ENCODE assay signal across 9 cellular contexts in genomic region chr12:113479578-113480335, GRCh38. TPM values are rescaled to one million over a fixed set of nuclear protein-coding genes. Genes with fewer than 3 reads are reported as not detected.
A peak's percentile ranks its signal among the peaks of the same experiment; 100 is the strongest.
DNase-seq lines count a peak whose midpoint lies in the region; ATAC-seq and FAIRE-seq lines count a peak whose summit lies in the region.
"Had no signal": no experiment of that assay in that cellular context is flagged by ENCODE, and none has a peak within 500 bp of the region (broad histone marks: within the 10 kb centered on the region; RNA-seq: fewer than 3 reads in every experiment).

No MANE protein-coding gene starts in this region.

- POLR2A ChIA-PET in activated CD4-positive, alpha-beta T cell treated with anti-CD3 and anti-CD28 coated beads for 36 hours (lab: Charles Lee), result no interaction called here

- no peaks in the 10 kb centered on the region for H3K36me3 ChIP-seq in HAP-1 (replicated peaks)

- DNase-seq in HAP-1 (ENCODE audit: low spot score in 2 of 2) (peak; percentile 36 to 85), frontal cortex (ENCODE audit: low spot score in 2 of 2) (peak; percentile 45 to 57), GM19239 (ENCODE audit: insufficient read length, low spot score) (no peak)
- peak; percentile 70 for DNase-seq in activated CD4-positive, alpha-beta T cell treated with anti-CD3 and anti-CD28 coated beads for 36 hours
- DNase-seq in stimulated activated CD4-positive, alpha-beta T cell treated with anti-CD3 and anti-CD28 coated beads, Interleukin-15, amount 100 ng/mL, for 24 hours, result peak; percentile 58
- no peak for DNase-seq in activated CD4-positive, CD25-positive, alpha-beta regulatory T cell treated with anti-CD3 and anti-CD28 coated beads, Interleukin-2, amount 50 U/mL, for 72 hours
- DNase-seq: psoas muscle had no signal

- H3K4me1 ChIP-seq in HAP-1, result no peaks in the 10 kb centered on the region
- H3K4me1 ChIP-seq: psoas muscle had no signal

- no peak for FAIRE-seq in frontal cortex (lab: Jason Lieb, UNC)
- FAIRE-seq in GM19239 (lab: Jason Lieb, UNC), result no peak

- H3K4me1 Mint-ChIP-seq in activated CD4-positive, alpha-beta T cell treated with anti-CD3 and anti-CD28 coated beads for 36 hours, result peaks cover 4% of the 10 kb centered on the region

- peak overlapping the region; percentile 12 for H3K4me3 Mint-ChIP-seq in activated CD4-positive, alpha-beta T cell treated with anti-CD3 and anti-CD28 coated beads for 36 hours

- intact Hi-C loops in activated CD4-positive, alpha-beta T cell treated with anti-CD3 and anti-CD28 coated beads for 36 hours (cut with DNase I, micrococcal nuclease), result loop anchor here (2.0 to 10.0 kb wide), 4 partner anchors 13 to 1185 kb away; no protein-coding TSS in a partner anchor

- H3K27me3 ChIP-seq in HAP-1 (ENCODE audit: low read depth), result peaks cover 74% of the 10 kb centered on the region

- ATAC-seq in activated CD4-positive, alpha-beta T cell treated with anti-CD3 and anti-CD28 coated beads for 36 hours, result no peak
- no peak for ATAC-seq in HG02884 (IDR thresholded peaks at IDR 0.05; ENCODE audit: unreplicated experiment)
- ATAC-seq in HG02571 (IDR thresholded peaks at IDR 0.05; ENCODE audit: unreplicated experiment), result no peak

- CTCF ChIA-PET in activated CD4-positive, alpha-beta T cell treated with anti-CD3 and anti-CD28 coated beads for 36 hours (lab: Charles Lee), result interaction anchor here (0.6 to 1.4 kb wide), 2 partner anchors 12 to 18 kb away, joined by 3 to 4 read pairs; no protein-coding TSS in a partner anchor

- H3K36me3 Mint-ChIP-seq in activated CD4-positive, alpha-beta T cell treated with anti-CD3 and anti-CD28 coated beads for 36 hours (ENCODE audit: low read depth), result peaks cover 2% of the 10 kb centered on the region

- H3K9me3 ChIP-seq in HAP-1, result no peaks in the 10 kb centered on the region
- H3K9me3 ChIP-seq: psoas muscle had no signal

- no peak overlapping the region for H3K27ac Mint-ChIP-seq in activated CD4-positive, alpha-beta T cell treated with anti-CD3 and anti-CD28 coated beads for 36 hours

- H3K4me3 ChIP-seq in HAP-1, result no peak overlapping the region
- H3K4me3 ChIP-seq: psoas muscle had no signal

- peaks cover 2% of the 10 kb centered on the region for H3K9me3 Mint-ChIP-seq in activated CD4-positive, alpha-beta T cell treated with anti-CD3 and anti-CD28 coated beads for 36 hours (ENCODE audit: low read depth)

- in situ Hi-C loops in HAP-1 (cut with MboI; ENCODE audit: low sequenced_read_pairs), result no loop called here

- H3K27me3 Mint-ChIP-seq in activated CD4-positive, alpha-beta T cell treated with anti-CD3 and anti-CD28 coated beads for 36 hours, result peaks cover 69% of the 10 kb centered on the region

RNA-seq across cellular contexts. Expression of gene LHX5, which starts 8.1 kb away (rescaled TPM):
- not detected for total RNA-seq in activated CD4-positive, alpha-beta T cell treated with anti-CD3 and anti-CD28 coated beads for 36 hours
- 0.41 TPM for total RNA-seq in frontal cortex
- total RNA-seq: psoas muscle had no signal

RNA-seq across cellular contexts. Expression of gene SDSL, which starts 57.6 kb away (rescaled TPM):
- total RNA-seq in activated CD4-positive, alpha-beta T cell treated with anti-CD3 and anti-CD28 coated beads for 36 hours, result 1 to 10 TPM; 1.5 to 3.9 TPM
- total RNA-seq in frontal cortex, result 0.82 TPM

Comparison
In these comparisons a context has a peak if more than half of its experiments do, and no peak if none do; other contexts are left out.
1. DNase-seq: peak in HAP-1 (2 of 2), activated CD4-positive, alpha-beta T cell treated with anti-CD3 and anti-CD28 coated beads for 36 hours (single experiment), frontal cortex (2 of 2) and stimulated activated CD4-positive, alpha-beta T cell treated with anti-CD3 and anti-CD28 coated beads, Interleukin-15, amount 100 ng/mL, for 24 hours (single experiment); none in GM19239 (single experiment) and activated CD4-positive, CD25-positive, alpha-beta regulatory T cell treated with anti-CD3 and anti-CD28 coated beads, Interleukin-2, amount 50 U/mL, for 72 hours (single experiment).